ENCODE assay signal across 1 cellular context in genomic region chr1:86914635-86914997, GRCh38.
A peak's percentile ranks its signal among the peaks of the same experiment; 100 is the strongest.
TF ChIP-seq lines count a peak whose summit lies in the region.

HS2ST1 (plus strand) TSS chr1:86914635.

TF ChIP-seq in HEK293, 187 proteins besides CTCF, POLR2A, EP300 and RAD21 (continued from another document):
- TF ChIP-seq ZBTB48 (tag by site-specific recombination; IDR thresholded peaks at IDR 0.05) (peak; percentile 12; the same call in 1 of the 2 replicates), GLIS2 (tag by site-specific recombination; IDR thresholded peaks at IDR 0.05) (peak; percentile 96), ZFHX2 (tag by site-specific recombination; conservative IDR thresholded peaks at IDR 0.05) (peak; percentile 79), ZNF792 (tag by site-specific recombination; IDR thresholded peaks at IDR 0.05) (no peak), TRIM28 (IDR thresholded peaks at IDR 0.05; ENCODE audit: borderline replicate concordance, low read length) (no peak), ZNF654 (tag by site-specific recombination; IDR thresholded peaks at IDR 0.05; ENCODE audit: low read depth) (no peak)
